ENCODE assay signal across 7 cellular contexts in the genomic region with DNA sequence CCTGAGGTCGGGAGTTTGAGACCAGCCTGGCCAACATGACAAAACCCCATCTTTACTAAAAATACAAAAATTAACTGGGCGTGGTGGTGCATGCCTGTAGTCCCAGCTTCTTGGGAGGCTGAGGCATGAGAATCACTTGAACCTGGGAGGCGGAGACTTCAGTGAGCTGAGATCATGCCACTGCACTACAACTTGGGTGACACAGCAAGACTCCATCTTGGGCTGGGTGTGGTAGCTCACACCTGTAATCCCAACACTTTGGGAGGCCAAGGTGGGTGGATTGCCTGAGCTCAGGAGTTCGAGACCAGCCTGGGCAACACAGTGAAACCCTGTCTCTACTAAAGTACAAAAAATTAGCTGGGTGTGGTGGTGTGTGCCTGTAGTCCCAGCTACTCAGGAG. TPM values are rescaled to one million over a fixed set of nuclear protein-coding genes. Genes with fewer than 3 reads are reported as not detected.
"Had no signal": no experiment of that assay in that cellular context is flagged by ENCODE, and none has a peak within 500 bp of the region (broad histone marks: within the 10 kb centered on the region; RNA-seq: fewer than 3 reads in every experiment).

No MANE protein-coding gene starts in this region.

RNA-seq across cellular contexts. Expression of gene CIDEC, which starts 3.8 kb away (rescaled TPM):
- total RNA-seq: GM23248, GM23338, H1, H4, H7, H9, HFFc6 had no signal
- polyA plus RNA-seq: GM23248, GM23338, H1 had no signal

RNA-seq across cellular contexts. Expression of gene IL17RE, which starts 26.4 kb away (rescaled TPM):
- total RNA-seq: H4 had no signal
